In genomic region chr18:1595165-1595564, GRCh38 we compare ENCODE assay signal across 28 cellular contexts.
"Had no signal": no experiment of that assay in that cellular context is flagged by ENCODE, and none has a peak within 500 bp of the region (broad histone marks: within the 10 kb centered on the region; RNA-seq: fewer than 3 reads in every experiment).

No MANE protein-coding gene starts in this region.

- H3K4me3 ChIP-seq: left lung, lower lobe of right lung, pancreas, prostate gland, skin epidermis, tibial nerve, vagina had no signal

- H3K36me3 ChIP-seq: left lung, lower lobe of right lung, pancreas, prostate gland, tibial nerve, vagina had no signal

- H3K27me3 ChIP-seq: left lung, pancreas, tibial nerve, vagina had no signal

- ATAC-seq: left colon; left lung; lower lobe of right lung; naive thymus-derived CD8-positive, alpha-beta T cell; pancreas; right cardiac atrium; sciatic nerve; stimulated activated memory B cell treated with anti-CD40 and anti-IgM and Interleukin-4, amounts not matched to agents 10 μg/mL and 1 μg/mL and 100 μg/mL, for 72 hours; stimulated activated naive CD8-positive, alpha-beta T cell treated with anti-CD3 and anti-CD28 coated beads, Interleukin-15, amount 100 ng/mL, for 72 hours had no signal

- DNase-seq: hypothalamus; immature natural killer cell; kidney; left colon; left lung; lower lobe of right lung; mammary epithelial cell; mesenchymal stem cell; naive thymus-derived CD8-positive, alpha-beta T cell; nucleus accumbens; pancreas; posterior cingulate gyrus; retina; right cardiac atrium; stimulated activated CD4-positive, alpha-beta T cell treated with anti-CD3 and anti-CD28 coated beads, Interleukin-12 subunit alpha, Interleukin-12 subunit beta, amount 100 ng/mL, for 4 hours; stimulated activated CD4-positive, alpha-beta T cell treated with anti-CD3 and anti-CD28 coated beads, Interleukin-2, amount 100 ng/mL, for 48 hours; stimulated activated CD4-positive, alpha-beta T cell treated with anti-CD3 and anti-CD28 coated beads, Interleukin-4, amount 100 ng/mL, for 4 hours; stimulated activated CD8-positive, alpha-beta memory T cell treated with anti-CD3 and anti-CD28 coated beads, Interleukin-4, amount 100 ng/mL, for 48 hours; stimulated activated naive CD4-positive, alpha-beta T cell treated with Interleukin-2 at 50 U/mL for 16 hours; stimulated activated naive CD8-positive, alpha-beta T cell treated with anti-CD3 and anti-CD28 coated beads, Interleukin-15, amount 100 ng/mL, for 72 hours; substantia nigra had no signal

- FAIRE-seq: islet of Langerhans, kidney, pancreas had no signal

- H3K4me1 ChIP-seq: left lung, lower lobe of right lung, pancreas, prostate gland, tibial nerve, vagina had no signal

- H3K27ac ChIP-seq: left lung, lower lobe of right lung, pancreas, prostate gland, skin epidermis, tibial nerve, vagina had no signal

- H3K9me3 ChIP-seq: left lung, lower lobe of right lung, pancreas, prostate gland, tibial nerve, vagina had no signal
